ENCODE assay signal across 8 cellular contexts in the genomic region with DNA sequence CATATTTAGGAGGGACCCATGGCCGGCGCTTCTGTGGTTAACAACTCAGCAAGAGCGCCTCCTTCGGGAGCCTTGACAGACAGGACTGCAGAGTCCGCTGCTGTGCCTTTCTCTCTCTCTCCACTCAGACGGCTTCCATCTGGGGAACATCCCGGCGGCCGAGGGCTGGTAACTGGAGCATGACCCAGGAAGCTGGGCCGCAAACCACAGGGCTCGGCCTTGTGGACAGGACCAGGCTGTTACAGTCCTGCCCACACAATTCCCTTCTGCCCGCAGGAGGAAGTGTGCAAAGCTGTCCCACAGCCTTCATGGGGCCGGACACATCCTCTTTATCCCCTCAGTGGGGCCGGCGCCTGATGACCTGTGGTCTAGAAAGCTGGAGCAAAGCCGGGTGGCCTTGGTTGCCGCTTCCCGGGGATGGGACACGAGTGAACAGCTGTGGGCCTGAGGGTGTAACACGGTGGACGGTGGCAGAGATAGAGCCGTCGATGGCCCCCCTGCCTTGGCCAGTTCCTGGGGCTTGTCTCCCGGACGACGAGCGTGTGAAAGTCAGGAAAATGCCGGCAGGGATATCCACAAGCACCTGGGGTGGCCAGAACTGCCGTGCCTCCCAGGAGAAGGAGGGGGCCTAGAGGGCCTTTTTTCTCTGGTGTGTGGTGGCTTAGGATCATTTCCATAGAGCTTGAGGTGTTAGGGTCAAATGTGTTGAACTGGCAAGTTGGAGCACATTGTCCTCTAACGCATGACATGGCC. TPM values are rescaled to one million over a fixed set of nuclear protein-coding genes. Genes with fewer than 3 reads are reported as not detected.
DNase-seq lines count a peak whose midpoint lies in the region; ATAC-seq and TF ChIP-seq lines count a peak whose summit lies in the region.

No MANE protein-coding gene starts in this region.

- peak overlapping the region; percentile 37 for H3K27ac ChIP-seq in colonic mucosa
- peak overlapping the region; percentile 87 to 94 for H3K27ac ChIP-seq in tibial artery
- no peak overlapping the region for H3K27ac ChIP-seq in Karpas-422 (ENCODE audit: low read length)

- H2AFZ ChIP-seq in Karpas-422 (ENCODE audit: low read length) = no peak overlapping the region

- H3K36me3 ChIP-seq in colonic mucosa (no peaks in the 10 kb centered on the region), tibial artery (peaks cover 0 to 5% (median 0%) of the 10 kb centered on the region in 3 donors), Karpas-422 (ENCODE audit: insufficient read depth, low read length) (no peaks in the 10 kb centered on the region)

- H3K79me2 ChIP-seq in Karpas-422 (ENCODE audit: low read length) = no peaks in the 10 kb centered on the region

- H3K4me3 ChIP-seq in colonic mucosa = no peak overlapping the region
- H3K4me3 ChIP-seq in tibial artery = no peak overlapping the region
- no peak overlapping the region for H3K4me3 ChIP-seq in Karpas-422 (ENCODE audit: low read length)

- H4K20me1 ChIP-seq in Karpas-422 (ENCODE audit: insufficient read depth, low read depth, low read length) = no peaks in the 10 kb centered on the region

- H3K9ac ChIP-seq in colonic mucosa (ENCODE audit: low read depth in 2 of 2, low read length in 2 of 2) = peak overlapping the region in 1 of 2 donors; percentile 0
- H3K9ac ChIP-seq in Karpas-422 (ENCODE audit: low read length) = no peak overlapping the region

- ATAC-seq in left lobe of liver = peak; percentile 6

- DNase-seq in LHCN-M2 (ENCODE audit: low read depth) = peak; percentile 96
- DNase-seq in colonic mucosa = peak; percentile 41
- no peak for DNase-seq in left lobe of liver (ENCODE audit: low spot score)
- DNase-seq in tibial artery = peak; percentile 56 to 81
- no peak for DNase-seq in NCI-H2171 treated with DMSO at 0.1 percent for 48 hours (lab: John Stamatoyannopoulos, UW)
- DNase-seq in GDM1 (lab: John Stamatoyannopoulos, UW) = no peak
- DNase-seq in hippocampal formation (lab: John Stamatoyannopoulos, UW) = no peak
- DNase-seq in Karpas-422 = no peak

- no peak for TF ChIP-seq CTCF in colonic mucosa (IDR thresholded peaks at IDR 0.05)
- TF ChIP-seq CTCF in tibial artery (IDR thresholded peaks at IDR 0.05) = peak in 1 of 2 experiments; percentile 20

- H3K9me3 ChIP-seq in colonic mucosa = no peaks in the 10 kb centered on the region
- H3K9me3 ChIP-seq in tibial artery = no peaks in the 10 kb centered on the region
- no peaks in the 10 kb centered on the region for H3K9me3 ChIP-seq in Karpas-422 (ENCODE audit: low read length)

- no peaks in the 10 kb centered on the region for H3K27me3 ChIP-seq in colonic mucosa
- H3K27me3 ChIP-seq in tibial artery = no peaks in the 10 kb centered on the region
- H3K27me3 ChIP-seq in Karpas-422 (ENCODE audit: low read length) = no peaks in the 10 kb centered on the region

- H3K4me2 ChIP-seq in Karpas-422 (ENCODE audit: low read depth, low read length, poor library complexity, severe bottlenecking) = no peak overlapping the region

- no peaks in the 10 kb centered on the region for H3K9me2 ChIP-seq in Karpas-422 (replicated peaks; ENCODE audit: insufficient read depth, low read length)

- H3K4me1 ChIP-seq in colonic mucosa (no peaks in the 10 kb centered on the region), tibial artery (peaks cover 4 to 66% (median 63%) of the 10 kb centered on the region in 4 donors), Karpas-422 (ENCODE audit: low read length) (peaks cover 7% of the 10 kb centered on the region)

- intact Hi-C loops in colonic mucosa (cut with DNase I) (loop anchor here (5.0 to 10.0 kb wide), 3 partner anchors 110 to 285 kb away; no protein-coding TSS in a partner anchor), tibial artery (cut with DNase I; ENCODE audit: low total_unique reads) (loop anchor here (2.0 kb wide), 2 partner anchors 110 to 118 kb away; no protein-coding TSS in a partner anchor)

RNA-seq across cellular contexts. Expression of gene FBLN1, which starts 50.1 kb away (rescaled TPM):
- total RNA-seq in LHCN-M2 (2014; rRNA removed) = 34.4 and 37.6 TPM in 2 replicates
- polyA plus RNA-seq in LHCN-M2 (2012) = 97.6 TPM
- 10 to 100 TPM; 41.6 to 65.5 TPM for total RNA-seq in colonic mucosa
- 3.8 TPM for total RNA-seq in left lobe of liver
- not detected in 2 replicates for total RNA-seq in Karpas-422 (2014; rRNA removed; shearing (Covaris generic); ENCODE audit: low replicate concordance)

Comparison
In these comparisons a context has a peak if more than half of its experiments do, and no peak if none do; other contexts are left out.
1. DNase-seq: peak in LHCN-M2 (single experiment), colonic mucosa (single experiment) and tibial artery (2 of 2); none in left lobe of liver (single experiment), NCI-H2171 treated with DMSO at 0.1 percent for 48 hours (single experiment), GDM1 (single experiment), hippocampal formation (0 of 2) and Karpas-422 (single experiment).